ENCODE assay signal across 27 cellular contexts in the genomic region with DNA sequence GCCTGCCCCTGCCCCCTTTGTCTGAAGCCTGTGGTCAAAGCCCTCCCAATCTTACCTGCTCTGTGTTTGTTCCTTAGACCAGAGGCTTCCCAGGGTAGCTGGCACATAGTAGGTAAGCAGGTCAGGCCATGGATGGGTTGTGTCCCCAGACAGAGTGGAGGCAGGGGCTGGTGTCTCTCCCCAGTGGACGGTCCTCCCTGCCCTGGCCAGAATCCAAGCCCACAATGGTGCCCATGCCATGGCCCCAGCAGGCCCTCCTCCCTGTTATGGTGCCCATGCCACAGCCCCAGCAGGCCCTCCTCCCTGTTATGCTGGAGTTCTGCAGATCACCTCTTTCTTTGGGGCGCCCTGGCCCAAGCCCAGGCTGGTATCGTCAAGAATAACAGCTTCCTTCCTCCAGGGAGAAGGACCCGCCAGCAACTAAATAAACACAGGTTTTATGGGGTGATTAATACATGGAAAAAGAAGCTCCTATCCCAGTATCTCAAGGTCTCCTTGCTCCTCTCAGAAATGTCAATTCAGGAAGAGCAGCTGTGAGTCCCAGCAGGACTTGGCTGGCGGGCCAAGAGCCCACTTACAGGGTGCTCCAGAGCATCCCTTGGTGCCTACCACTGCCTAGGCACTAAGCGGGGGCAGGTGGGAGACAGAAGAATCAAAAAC.
DNase-seq lines count a peak whose midpoint lies in the region; ATAC-seq and TF ChIP-seq lines count a peak whose summit lies in the region.
"Had no signal": no experiment of that assay in that cellular context is flagged by ENCODE, and none has a peak within 500 bp of the region (broad histone marks: within the 10 kb centered on the region; RNA-seq: fewer than 3 reads in every experiment).

No MANE protein-coding gene starts in this region.

- no peak overlapping the region for H3K18ac ChIP-seq in neuronal stem cell (ENCODE audit: low read length)

- H4K20me1 ChIP-seq in BLaER1: no peaks in the 10 kb centered on the region

- H4K8ac ChIP-seq in neuronal stem cell (ENCODE audit: low read depth, low read length): no peak overlapping the region

- H4K91ac ChIP-seq in neuronal stem cell (ENCODE audit: low read depth, low read length, poor library complexity): no peak overlapping the region

- no CpG with 5 or more reads among the region's 6 CpGs for WGBS in neuronal stem cell (ENCODE audit: extremely low coverage in 2 of 2, insufficient read length in 2 of 2, insufficient replicate concordance in 1 of 2), 2 donors

- H2AK5ac ChIP-seq in neuronal stem cell (ENCODE audit: low read depth, low read length): no peak overlapping the region

- no peak overlapping the region for H2BK120ac ChIP-seq in neuronal stem cell (ENCODE audit: low read depth, low read length)

- H3K36me3 Mint-ChIP-seq in CD14-positive monocyte: no peaks in the 10 kb centered on the region
- H3K36me3 Mint-ChIP-seq: activated naive CD8-positive, alpha-beta T cell had no signal

- peak overlapping the region; percentile 26 for H2BK5ac ChIP-seq in neuronal stem cell (ENCODE audit: low read length)

- H3K4ac ChIP-seq in neuronal stem cell (ENCODE audit: low read length): no peak overlapping the region

- H3K4me3 ChIP-seq in BLaER1: no peak overlapping the region
- H3K4me3 ChIP-seq in neuronal stem cell (ENCODE audit: low read length in 2 of 2): no peak overlapping the region
- H3K4me3 ChIP-seq: breast epithelium, gastrocnemius medialis, tibial nerve had no signal

- no peak overlapping the region for H3K14ac ChIP-seq in neuronal stem cell (ENCODE audit: low read length)

- peak overlapping the region in 1 of 7 donors; percentile 64 for H3K27ac Mint-ChIP-seq in CD14-positive monocyte
- H3K27ac Mint-ChIP-seq: activated naive CD8-positive, alpha-beta T cell; CD4-positive, alpha-beta T cell had no signal

- H2BK15ac ChIP-seq in neuronal stem cell (ENCODE audit: low read length): peak overlapping the region; percentile 22

- H3K9ac ChIP-seq in BLaER1: no peak overlapping the region
- no peak overlapping the region for H3K9ac ChIP-seq in neuronal stem cell (ENCODE audit: low read depth, low read length, poor library complexity)

- no peak for TF ChIP-seq CTCF in CD14-positive monocyte (IDR thresholded peaks at IDR 0.05)

- H3K4me1 Mint-ChIP-seq in CD14-positive monocyte: no peaks in the 10 kb centered on the region

- intact Hi-C loops in CD14-positive monocyte (cut with micrococcal nuclease): no loop called here

- no peak overlapping the region for H2AFZ ChIP-seq in neuronal stem cell (ENCODE audit: low read length)

- peaks cover 2 to 9% (median 3%) of the 10 kb centered on the region in 3 donors for H3K27me3 Mint-ChIP-seq in CD14-positive monocyte (ENCODE audit: low read depth in 3 of 3)
- H3K27me3 Mint-ChIP-seq: activated naive CD8-positive, alpha-beta T cell; CD4-positive, alpha-beta T cell had no signal

- no peak overlapping the region for H3K23ac ChIP-seq in neuronal stem cell (ENCODE audit: low read depth, low read length, poor library complexity)

- H3K27ac ChIP-seq in BLaER1 (no peak overlapping the region), neuronal stem cell (replicated peaks; ENCODE audit: low read length) (no peak overlapping the region)
- H3K27ac ChIP-seq: breast epithelium, tibial nerve, WERI-Rb-1 had no signal

- H3K4me3 Mint-ChIP-seq in CD14-positive monocyte: no peak overlapping the region
- H3K4me3 Mint-ChIP-seq: activated naive CD8-positive, alpha-beta T cell; CD4-positive, alpha-beta T cell; H9 had no signal

- ATAC-seq in GM18520 (IDR thresholded peaks at IDR 0.05; ENCODE audit: unreplicated experiment): no peak
- ATAC-seq: gastrocnemius medialis, right cardiac atrium had no signal

- H3K9me3 ChIP-seq in BLaER1 (no peaks in the 10 kb centered on the region), neuronal stem cell (replicated peaks in 1 of 2; ENCODE audit: control insufficient read depth in 2 of 2, insufficient read depth in 1 of 2, low read depth in 1 of 2, low read length in 2 of 2) (no peaks in the 10 kb centered on the region)
- H3K9me3 ChIP-seq: breast epithelium, gastrocnemius medialis, tibial nerve had no signal

- DNase-seq in DMS53 (lab: John Stamatoyannopoulos, UW): peak; percentile 61
- DNase-seq in DMS53 treated with DMSO at 0.1 percent for 48 hours (lab: John Stamatoyannopoulos, UW; ENCODE audit: unreplicated experiment): no peak
- DNase-seq in NCI-H1092 treated with DMSO at 0.1 percent for 48 hours (lab: John Stamatoyannopoulos, UW): peak; percentile 81
- no peak for DNase-seq in neuronal stem cell (ENCODE audit: low spot score)
- DNase-seq in CD14-positive monocyte (ENCODE audit: low spot score): no peak
- no peak for DNase-seq in HuH-7.5 (ENCODE audit: low spot score)
- DNase-seq: 8988T; activated CD4-positive, alpha-beta T cell treated with anti-CD3 and anti-CD28 coated beads for 48 hours; activated CD8-positive, alpha-beta memory T cell treated with anti-CD3 and anti-CD28 coated beads for 24 hours; activated effector memory CD4-positive, alpha-beta T cell treated with Interleukin-2 at 50 U/mL for 16 hours; anterior cingulate cortex; CD4-positive, alpha-beta T cell; gastrocnemius medialis; H9; KG1; NCI-H1436; NCI-H774; SIG-M5; stimulated activated CD4-positive, alpha-beta T cell treated with anti-CD3 and anti-CD28 coated beads, Interleukin-12 subunit alpha, Interleukin-12 subunit beta, amount 100 ng/mL, for 4 hours; stimulated activated CD4-positive, alpha-beta T cell treated with anti-CD3 and anti-CD28 coated beads, Interleukin-2, amount 100 ng/mL, for 48 hours; WERI-Rb-1 had no signal

- H3K27me3 ChIP-seq in BLaER1: no peaks in the 10 kb centered on the region
- peaks cover 0 to 11% (median 0%) of the 10 kb centered on the region in 3 experiments for H3K27me3 ChIP-seq in neuronal stem cell (ENCODE audit: control insufficient read depth in 3 of 3, insufficient read depth in 3 of 3, low read depth in 1 of 3, low read length in 3 of 3)
- H3K27me3 ChIP-seq: breast epithelium, gastrocnemius medialis, tibial nerve had no signal

- H2BK12ac ChIP-seq in neuronal stem cell (ENCODE audit: low read length): no peak overlapping the region

- no peaks in the 10 kb centered on the region for H3K9me3 Mint-ChIP-seq in CD14-positive monocyte
- H3K9me3 Mint-ChIP-seq: CD4-positive, alpha-beta T cell; H9 had no signal

- no peaks in the 10 kb centered on the region for H3K36me3 ChIP-seq in BLaER1
- no peaks in the 10 kb centered on the region for H3K36me3 ChIP-seq in neuronal stem cell (replicated peaks in 1 of 2; ENCODE audit: control insufficient read depth in 2 of 2, insufficient read depth in 2 of 2, low read length in 2 of 2)
- H3K36me3 ChIP-seq: breast epithelium, tibial nerve had no signal

- peaks cover 57% of the 10 kb centered on the region for H3K4me1 ChIP-seq in BLaER1
- H3K4me1 ChIP-seq in neuronal stem cell (ENCODE audit: control insufficient read depth in 2 of 2, insufficient read depth in 1 of 2, low read depth in 1 of 2, low read length in 2 of 2): peaks cover 0 to 5% of the 10 kb centered on the region in 2 donors
- H3K4me1 ChIP-seq: breast epithelium had no signal

- no peaks in the 10 kb centered on the region for H3K79me1 ChIP-seq in neuronal stem cell (ENCODE audit: low read depth, low read length)

- H3K4me2 ChIP-seq in BLaER1: peak overlapping the region; percentile 47
- no peak overlapping the region for H3K4me2 ChIP-seq in neuronal stem cell (ENCODE audit: insufficient read depth, low read length, poor library complexity, severe bottlenecking)

Comparison
In these comparisons a context has a peak if more than half of its experiments do, and no peak if none do; other contexts are left out.
1. DNase-seq: peak in DMS53 (single experiment) and NCI-H1092 treated with DMSO at 0.1 percent for 48 hours (single experiment); none in DMS53 treated with DMSO at 0.1 percent for 48 hours (single experiment), neuronal stem cell (single experiment), CD14-positive monocyte (single experiment) and HuH-7.5 (single experiment).